In genomic region chr9:80937646-80938045, GRCh38 we compare ENCODE assay signal across 27 cellular contexts.
"Had no signal": no experiment of that assay in that cellular context is flagged by ENCODE, and none has a peak within 500 bp of the region (broad histone marks: within the 10 kb centered on the region; RNA-seq: fewer than 3 reads in every experiment).

No MANE protein-coding gene starts in this region.

- H3K27ac Mint-ChIP-seq: natural killer cell; neural progenitor cell; progenitor cell of endocrine pancreas; stimulated activated effector memory CD8-positive, alpha-beta T cell treated with anti-CD3 and anti-CD28 coated beads, Interleukin-12 subunit alpha, Interleukin-12 subunit beta, amount 100 ng/mL, for 72 hours; stimulated activated naive B cell treated with anti-CD40 and anti-IgM and Interleukin-4, amounts not matched to agents 10 μg/mL and 1 μg/mL and 100 μg/mL, for 72 hours; stimulated activated naive CD8-positive, alpha-beta T cell treated with anti-CD3 and anti-CD28 coated beads, Interleukin-15, Interleukin-2, amounts not matched to agents 100 ng/mL and 50 ng/mL, for 24 hours had no signal

- H3K4me3 Mint-ChIP-seq: natural killer cell; nephron; neural progenitor cell; stimulated activated effector memory CD8-positive, alpha-beta T cell treated with anti-CD3 and anti-CD28 coated beads, Interleukin-12 subunit alpha, Interleukin-12 subunit beta, amount 100 ng/mL, for 72 hours; stimulated activated naive B cell treated with anti-CD40 and anti-IgM and Interleukin-4, amounts not matched to agents 10 μg/mL and 1 μg/mL and 100 μg/mL, for 72 hours; stimulated activated naive CD8-positive, alpha-beta T cell treated with anti-CD3 and anti-CD28 coated beads, Interleukin-15, Interleukin-2, amounts not matched to agents 100 ng/mL and 50 ng/mL, for 24 hours had no signal

- DNase-seq: natural killer cell; occipital lobe; ovary; posterior cingulate gyrus; psoas muscle; right cardiac atrium; right lobe of liver; sigmoid colon; small intestine; stimulated activated CD4-positive, alpha-beta T cell treated with anti-CD3 and anti-CD28 coated beads, Interleukin-15, amount 100 ng/mL, for 24 hours; stimulated activated CD4-positive, alpha-beta T cell treated with anti-CD3 and anti-CD28 coated beads, Interleukin-2, amount 100 ng/mL, for 24 hours; stimulated activated CD4-positive, alpha-beta T cell treated with anti-CD3 and anti-CD28 coated beads, Interleukin-2, amount 100 ng/mL, for 48 hours; stimulated activated CD4-positive, alpha-beta T cell treated with anti-CD3 and anti-CD28 coated beads, Interleukin-4, amount 100 ng/mL, for 24 hours; stimulated activated naive B cell treated with anti-CD40 and anti-IgM and Interleukin-4, amounts not matched to agents 10 μg/mL and 1 μg/mL and 100 μg/mL, for 72 hours; stimulated activated naive CD4-positive, alpha-beta T cell treated with Interleukin-2 at 50 U/mL for 16 hours; stomach; thyroid gland; trophoblast cell; upper lobe of left lung had no signal

- H3K4me3 ChIP-seq: neural progenitor cell, ovary, psoas muscle, right lobe of liver, sigmoid colon, stomach, thoracic aorta, thyroid gland, tibial nerve, upper lobe of left lung had no signal

- ATAC-seq: natural killer cell; psoas muscle; right cardiac atrium; right lobe of liver; stimulated activated effector memory CD8-positive, alpha-beta T cell treated with anti-CD3 and anti-CD28 coated beads, Interleukin-12 subunit alpha, Interleukin-12 subunit beta, amount 100 ng/mL, for 72 hours; stimulated activated naive B cell treated with anti-CD40 and anti-IgM and Interleukin-4, amounts not matched to agents 10 μg/mL and 1 μg/mL and 100 μg/mL, for 72 hours had no signal

- H3K27me3 Mint-ChIP-seq: progenitor cell of endocrine pancreas; stimulated activated naive CD8-positive, alpha-beta T cell treated with anti-CD3 and anti-CD28 coated beads, Interleukin-15, Interleukin-2, amounts not matched to agents 100 ng/mL and 50 ng/mL, for 24 hours had no signal

- H3K4me1 ChIP-seq: neural progenitor cell, parathyroid adenoma, psoas muscle, right lobe of liver, stomach, thyroid gland, upper lobe of left lung had no signal

- H3K36me3 Mint-ChIP-seq: natural killer cell; neural progenitor cell; stimulated activated effector memory CD8-positive, alpha-beta T cell treated with anti-CD3 and anti-CD28 coated beads, Interleukin-12 subunit alpha, Interleukin-12 subunit beta, amount 100 ng/mL, for 72 hours; stimulated activated naive B cell treated with anti-CD40 and anti-IgM and Interleukin-4, amounts not matched to agents 10 μg/mL and 1 μg/mL and 100 μg/mL, for 72 hours had no signal

- H3K27ac ChIP-seq: neural progenitor cell, ovary, parathyroid adenoma, psoas muscle, right lobe of liver, sigmoid colon, stomach, thoracic aorta, thyroid gland, tibial nerve, upper lobe of left lung had no signal

- H3K9me3 Mint-ChIP-seq: stimulated activated naive B cell treated with anti-CD40 and anti-IgM and Interleukin-4, amounts not matched to agents 10 μg/mL and 1 μg/mL and 100 μg/mL, for 72 hours had no signal

- H3K36me3 ChIP-seq: neural progenitor cell, ovary, right lobe of liver, sigmoid colon, stomach, thoracic aorta, thyroid gland, tibial nerve, upper lobe of left lung had no signal

- H3K27me3 ChIP-seq: neural progenitor cell, ovary, right lobe of liver, sigmoid colon, stomach, thyroid gland, tibial nerve, upper lobe of left lung had no signal

- H3K9me3 ChIP-seq: ovary, psoas muscle, right lobe of liver, sigmoid colon, stomach, thoracic aorta, thyroid gland, tibial nerve, upper lobe of left lung had no signal

- H3K4me1 Mint-ChIP-seq: natural killer cell; stimulated activated effector memory CD8-positive, alpha-beta T cell treated with anti-CD3 and anti-CD28 coated beads, Interleukin-12 subunit alpha, Interleukin-12 subunit beta, amount 100 ng/mL, for 72 hours had no signal
